1 cellular context compared by ENCODE assay signal in the genomic region with DNA sequence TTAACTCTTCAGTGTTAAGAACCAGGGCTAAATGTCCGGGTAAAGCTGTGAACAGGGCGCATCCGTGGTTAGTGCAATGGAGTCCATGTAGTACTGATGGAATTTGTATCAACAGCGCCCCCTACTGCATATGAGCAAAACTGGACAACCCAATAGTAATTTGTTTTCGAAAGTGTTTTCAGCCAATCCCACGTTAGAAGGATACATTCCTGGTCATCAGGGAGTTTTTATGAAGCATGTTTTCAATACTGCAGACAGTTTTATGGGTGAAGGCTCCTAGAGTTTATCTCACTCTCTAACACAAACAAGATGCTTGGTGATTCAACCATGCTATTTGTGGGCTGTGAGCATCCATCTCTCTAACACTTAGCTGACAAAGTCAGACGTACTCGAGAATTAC.
TF ChIP-seq lines count a peak whose summit lies in the region.

No MANE protein-coding gene starts in this region.

TF ChIP-seq in SK-N-SH treated with all-trans-retinoic acid at 6 μM for 48 hours, 23 proteins besides CTCF, POLR2A, EP300 and RAD21 (continued from another document):
- TF ChIP-seq ESRRG (CRISPR knock-in tag; IDR thresholded peaks at IDR 0.05): no peak
- TF ChIP-seq, protein P1, sequence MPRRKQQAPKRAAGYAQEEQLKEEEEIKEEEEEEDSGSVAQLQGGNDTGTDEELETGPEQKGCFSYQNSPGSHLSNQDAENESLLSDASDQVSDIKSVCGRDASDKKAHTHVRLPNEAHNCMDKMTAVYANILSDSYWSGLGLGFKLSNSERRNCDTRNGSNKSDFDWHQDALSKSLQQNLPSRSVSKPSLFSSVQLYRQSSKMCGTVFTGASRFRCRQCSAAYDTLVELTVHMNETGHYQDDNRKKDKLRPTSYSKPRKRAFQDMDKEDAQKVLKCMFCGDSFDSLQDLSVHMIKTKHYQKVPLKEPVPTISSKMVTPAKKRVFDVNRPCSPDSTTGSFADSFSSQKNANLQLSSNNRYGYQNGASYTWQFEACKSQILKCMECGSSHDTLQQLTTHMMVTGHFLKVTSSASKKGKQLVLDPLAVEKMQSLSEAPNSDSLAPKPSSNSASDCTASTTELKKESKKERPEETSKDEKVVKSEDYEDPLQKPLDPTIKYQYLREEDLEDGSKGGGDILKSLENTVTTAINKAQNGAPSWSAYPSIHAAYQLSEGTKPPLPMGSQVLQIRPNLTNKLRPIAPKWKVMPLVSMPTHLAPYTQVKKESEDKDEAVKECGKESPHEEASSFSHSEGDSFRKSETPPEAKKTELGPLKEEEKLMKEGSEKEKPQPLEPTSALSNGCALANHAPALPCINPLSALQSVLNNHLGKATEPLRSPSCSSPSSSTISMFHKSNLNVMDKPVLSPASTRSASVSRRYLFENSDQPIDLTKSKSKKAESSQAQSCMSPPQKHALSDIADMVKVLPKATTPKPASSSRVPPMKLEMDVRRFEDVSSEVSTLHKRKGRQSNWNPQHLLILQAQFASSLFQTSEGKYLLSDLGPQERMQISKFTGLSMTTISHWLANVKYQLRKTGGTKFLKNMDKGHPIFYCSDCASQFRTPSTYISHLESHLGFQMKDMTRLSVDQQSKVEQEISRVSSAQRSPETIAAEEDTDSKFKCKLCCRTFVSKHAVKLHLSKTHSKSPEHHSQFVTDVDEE (CRISPR knock-in tag; IDR thresholded peaks at IDR 0.05): no peak
- TF ChIP-seq ZNF565 (CRISPR knock-in tag; conservative IDR thresholded peaks at IDR 0.05; ENCODE audit: low read depth): no peak
